8 cellular contexts compared by ENCODE assay signal in the genomic region with DNA sequence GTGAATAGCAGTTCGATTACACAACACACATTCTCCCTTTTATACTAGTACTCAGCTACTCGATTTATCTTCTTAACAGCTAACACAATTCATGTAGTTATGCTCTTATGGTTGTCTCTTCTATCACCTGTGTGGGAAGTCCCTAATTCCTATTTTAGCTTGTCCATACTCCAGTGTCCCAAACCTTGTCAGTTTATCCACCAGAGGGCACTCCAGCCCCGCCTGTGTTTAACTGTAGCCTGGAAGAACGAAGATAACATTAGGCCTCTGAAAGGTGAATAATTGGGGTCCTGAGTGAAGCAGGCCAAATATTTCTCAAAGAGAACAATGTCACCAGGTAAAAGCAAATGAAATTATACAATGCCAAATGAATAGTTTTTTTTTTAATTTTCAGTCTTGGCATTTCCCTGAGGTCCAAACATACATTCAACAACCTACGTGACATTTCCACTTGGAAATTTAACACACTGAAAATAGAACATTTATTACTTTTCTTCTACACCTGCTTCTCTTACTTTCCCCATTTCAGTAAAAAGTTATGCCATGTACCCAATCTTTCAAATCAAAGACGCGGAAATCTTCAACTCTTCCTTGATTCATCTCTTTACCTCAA.
DNase-seq lines count a peak whose midpoint lies in the region; ATAC-seq and TF ChIP-seq lines count a peak whose summit lies in the region.

No MANE protein-coding gene starts in this region.

- no peak for TF ChIP-seq EP300 in Ishikawa (IDR thresholded peaks at IDR 0.05; ENCODE audit: borderline replicate concordance)

- in situ Hi-C loops in SK-MEL-5 (cut with HindIII; ENCODE audit: low pct_unique_long_range_greater_than_20kb, low sequenced_read_pairs) = no loop called here

- H3K27ac Mint-ChIP-seq in activated CD4-positive, alpha-beta T cell treated with anti-CD3 and anti-CD28 coated beads, Interleukin-2, amount 10 ng/mL, durations not matched to agents 24 days and 14 days = no peak overlapping the region
- H3K27ac Mint-ChIP-seq in nephron = no peak overlapping the region

- no peaks in the 10 kb centered on the region for H3K4me1 Mint-ChIP-seq in activated CD4-positive, alpha-beta T cell treated with anti-CD3 and anti-CD28 coated beads, Interleukin-2, amount 10 ng/mL, durations not matched to agents 24 days and 14 days
- no peaks in the 10 kb centered on the region for H3K4me1 Mint-ChIP-seq in nephron

- intact Hi-C loops in activated CD4-positive, alpha-beta T cell treated with anti-CD3 and anti-CD28 coated beads, Interleukin-2, amount 10 ng/mL, durations not matched to agents 24 days and 14 days (cut with micrococcal nuclease) = loop anchor here (5.0 kb wide), 1 partner anchor 561 kb away; a partner anchor contains a TSS

- no peaks in the 10 kb centered on the region for H3K9me3 Mint-ChIP-seq in activated CD4-positive, alpha-beta T cell treated with anti-CD3 and anti-CD28 coated beads, Interleukin-2, amount 10 ng/mL, durations not matched to agents 24 days and 14 days
- no peaks in the 10 kb centered on the region for H3K9me3 Mint-ChIP-seq in nephron

- peak; percentile 82 to 91 (median 87) for TF ChIP-seq CTCF in nephron (IDR thresholded peaks at IDR 0.05; ENCODE audit: unreplicated experiment in 3 of 3)

- no peak overlapping the region for H3K4me3 Mint-ChIP-seq in activated CD4-positive, alpha-beta T cell treated with anti-CD3 and anti-CD28 coated beads, Interleukin-2, amount 10 ng/mL, durations not matched to agents 24 days and 14 days
- no peak overlapping the region for H3K4me3 Mint-ChIP-seq in nephron

- H3K36me3 Mint-ChIP-seq in activated CD4-positive, alpha-beta T cell treated with anti-CD3 and anti-CD28 coated beads, Interleukin-2, amount 10 ng/mL, durations not matched to agents 24 days and 14 days (ENCODE audit: low read depth) = no peaks in the 10 kb centered on the region
- no peaks in the 10 kb centered on the region for H3K36me3 Mint-ChIP-seq in nephron (ENCODE audit: low read depth)

- DNase-seq in activated CD4-positive, alpha-beta T cell treated with anti-CD3 and anti-CD28 coated beads, Interleukin-2, amount 10 ng/mL, durations not matched to agents 24 days and 14 days = peak; percentile 73
- no peak for DNase-seq in activated CD4-positive, alpha-beta T cell treated with anti-CD3 and anti-CD28 coated beads for 1 hour
- DNase-seq in SK-MEL-5 (ENCODE audit: low read depth, low spot score) (peak; percentile 75), epidermal melanocyte (ENCODE audit: insufficient read length, low spot score) (peak; percentile 23), GF-D8 (lab: John Stamatoyannopoulos, UW) (no peak)

- peak; percentile 80 for TF ChIP-seq RAD21 in Ishikawa (IDR thresholded peaks at IDR 0.05; ENCODE audit: low read depth)

- H3K27me3 Mint-ChIP-seq in activated CD4-positive, alpha-beta T cell treated with anti-CD3 and anti-CD28 coated beads, Interleukin-2, amount 10 ng/mL, durations not matched to agents 24 days and 14 days = no peaks in the 10 kb centered on the region
- H3K27me3 Mint-ChIP-seq in nephron (ENCODE audit: low read depth) = no peaks in the 10 kb centered on the region

- ATAC-seq in GM21528 (IDR thresholded peaks at IDR 0.05; ENCODE audit: low FRiP score, unreplicated experiment) = peak; percentile 88

TF ChIP-seq in Ishikawa, 13 proteins besides CTCF, POLR2A, EP300 and RAD21:
- TF ChIP-seq, protein P1, sequence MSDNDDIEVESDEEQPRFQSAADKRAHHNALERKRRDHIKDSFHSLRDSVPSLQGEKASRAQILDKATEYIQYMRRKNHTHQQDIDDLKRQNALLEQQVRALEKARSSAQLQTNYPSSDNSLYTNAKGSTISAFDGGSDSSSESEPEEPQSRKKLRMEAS (IDR thresholded peaks at IDR 0.05) = no peak
- TF ChIP-seq TEAD4 (IDR thresholded peaks at IDR 0.05) (no peak), TCF12 (IDR thresholded peaks at IDR 0.05; ENCODE audit: low read depth) (no peak), ZBTB7A (IDR thresholded peaks at IDR 0.05; ENCODE audit: low read depth) (no peak), YY1 (IDR thresholded peaks at IDR 0.05; ENCODE audit: low read depth) (no peak), TAF1 (IDR thresholded peaks at IDR 0.05; ENCODE audit: low read depth) (no peak), CEBPB (IDR thresholded peaks at IDR 0.05) (no peak), NFIC (IDR thresholded peaks at IDR 0.05) (no peak), FOXM1 (IDR thresholded peaks at IDR 0.05; ENCODE audit: borderline replicate concordance, low read depth) (no peak), CREB1 (IDR thresholded peaks at IDR 0.05; ENCODE audit: low read depth) (no peak), EGR1 (IDR thresholded peaks at IDR 0.05) (no peak)
- TF ChIP-seq, protein P2, sequence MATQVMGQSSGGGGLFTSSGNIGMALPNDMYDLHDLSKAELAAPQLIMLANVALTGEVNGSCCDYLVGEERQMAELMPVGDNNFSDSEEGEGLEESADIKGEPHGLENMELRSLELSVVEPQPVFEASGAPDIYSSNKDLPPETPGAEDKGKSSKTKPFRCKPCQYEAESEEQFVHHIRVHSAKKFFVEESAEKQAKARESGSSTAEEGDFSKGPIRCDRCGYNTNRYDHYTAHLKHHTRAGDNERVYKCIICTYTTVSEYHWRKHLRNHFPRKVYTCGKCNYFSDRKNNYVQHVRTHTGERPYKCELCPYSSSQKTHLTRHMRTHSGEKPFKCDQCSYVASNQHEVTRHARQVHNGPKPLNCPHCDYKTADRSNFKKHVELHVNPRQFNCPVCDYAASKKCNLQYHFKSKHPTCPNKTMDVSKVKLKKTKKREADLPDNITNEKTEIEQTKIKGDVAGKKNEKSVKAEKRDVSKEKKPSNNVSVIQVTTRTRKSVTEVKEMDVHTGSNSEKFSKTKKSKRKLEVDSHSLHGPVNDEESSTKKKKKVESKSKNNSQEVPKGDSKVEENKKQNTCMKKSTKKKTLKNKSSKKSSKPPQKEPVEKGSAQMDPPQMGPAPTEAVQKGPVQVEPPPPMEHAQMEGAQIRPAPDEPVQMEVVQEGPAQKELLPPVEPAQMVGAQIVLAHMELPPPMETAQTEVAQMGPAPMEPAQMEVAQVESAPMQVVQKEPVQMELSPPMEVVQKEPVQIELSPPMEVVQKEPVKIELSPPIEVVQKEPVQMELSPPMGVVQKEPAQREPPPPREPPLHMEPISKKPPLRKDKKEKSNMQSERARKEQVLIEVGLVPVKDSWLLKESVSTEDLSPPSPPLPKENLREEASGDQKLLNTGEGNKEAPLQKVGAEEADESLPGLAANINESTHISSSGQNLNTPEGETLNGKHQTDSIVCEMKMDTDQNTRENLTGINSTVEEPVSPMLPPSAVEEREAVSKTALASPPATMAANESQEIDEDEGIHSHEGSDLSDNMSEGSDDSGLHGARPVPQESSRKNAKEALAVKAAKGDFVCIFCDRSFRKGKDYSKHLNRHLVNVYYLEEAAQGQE (IDR thresholded peaks at IDR 0.05; ENCODE audit: low read depth) = no peak
- TF ChIP-seq, protein P3, sequence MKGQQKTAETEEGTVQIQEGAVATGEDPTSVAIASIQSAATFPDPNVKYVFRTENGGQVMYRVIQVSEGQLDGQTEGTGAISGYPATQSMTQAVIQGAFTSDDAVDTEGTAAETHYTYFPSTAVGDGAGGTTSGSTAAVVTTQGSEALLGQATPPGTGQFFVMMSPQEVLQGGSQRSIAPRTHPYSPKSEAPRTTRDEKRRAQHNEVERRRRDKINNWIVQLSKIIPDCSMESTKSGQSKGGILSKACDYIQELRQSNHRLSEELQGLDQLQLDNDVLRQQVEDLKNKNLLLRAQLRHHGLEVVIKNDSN (IDR thresholded peaks at IDR 0.05) = no peak

Comparison
In these comparisons a context has a peak if more than half of its experiments do, and no peak if none do; other contexts are left out.
1. DNase-seq: peak in activated CD4-positive, alpha-beta T cell treated with anti-CD3 and anti-CD28 coated beads, Interleukin-2, amount 10 ng/mL, durations not matched to agents 24 days and 14 days (single experiment), SK-MEL-5 (single experiment) and epidermal melanocyte (single experiment); none in activated CD4-positive, alpha-beta T cell treated with anti-CD3 and anti-CD28 coated beads for 1 hour (single experiment) and GF-D8 (single experiment).